ENCODE assay signal across 8 cellular contexts in the genomic region with DNA sequence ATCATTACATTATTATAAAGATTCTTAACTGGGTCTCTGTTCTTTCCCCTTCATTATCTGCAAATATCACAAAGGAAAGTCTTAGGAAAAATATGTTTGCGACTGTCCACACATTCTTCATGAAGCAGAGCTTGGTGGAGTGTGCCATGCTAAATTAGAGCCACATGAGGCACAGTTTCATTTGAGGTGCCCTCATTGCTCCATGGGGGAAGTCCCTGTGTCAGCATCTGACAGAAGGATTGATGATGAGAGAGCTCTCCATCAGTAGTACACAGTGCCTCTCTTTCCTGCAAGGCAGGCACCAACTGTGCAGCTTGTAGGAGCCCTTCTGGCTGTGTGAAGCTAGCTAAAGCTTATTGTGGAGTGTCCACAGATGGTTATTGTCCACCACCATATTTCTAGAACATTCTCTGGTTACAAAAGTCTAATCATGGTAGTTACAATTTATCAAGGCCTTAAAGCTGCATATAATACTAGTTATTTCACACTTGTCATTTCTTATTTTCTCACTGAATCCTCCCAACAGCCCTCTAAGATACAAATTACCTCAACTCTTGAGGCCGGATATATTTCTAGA.
DNase-seq lines count a peak whose midpoint lies in the region; ATAC-seq and TF ChIP-seq lines count a peak whose summit lies in the region.

No MANE protein-coding gene starts in this region.

- intact Hi-C loops in upper lobe of right lung (cut with DNase I) (no loop called here), A673 (cut with micrococcal nuclease; ENCODE audit: unreplicated experiment) (no loop called here)

- H2BK120ac ChIP-seq in mesendoderm (ENCODE audit: low read depth, low read length), result no peak overlapping the region

- TF ChIP-seq CTCF in KMS-11 (conservative IDR thresholded peaks at IDR 0.05; ENCODE audit: low read depth, low read length) (peak; percentile 30; the same call in 1 of the 2 replicates), upper lobe of right lung (IDR thresholded peaks at IDR 0.05) (no peak), A673 (conservative IDR thresholded peaks at IDR 0.05; ENCODE audit: low read depth, low read length) (no peak)

- H3K23ac ChIP-seq in mesendoderm (ENCODE audit: low read length), result no peak overlapping the region

- CTCF ChIA-PET in A673 (lab: Charles Lee), result no interaction called here

- no peak overlapping the region for H4K8ac ChIP-seq in mesendoderm (ENCODE audit: low read depth, low read length)

- H3K4me3 ChIP-seq in KMS-11 (IDR thresholded peaks at IDR 0.05; ENCODE audit: insufficient read depth, low read depth, low read length), result no peak overlapping the region
- peak overlapping the region; percentile 15 for H3K4me3 ChIP-seq in endocrine pancreas (ENCODE audit: control insufficient read depth, insufficient read depth, low read length)
- H3K4me3 ChIP-seq in upper lobe of right lung, result no peak overlapping the region
- H3K4me3 ChIP-seq in mesendoderm (ENCODE audit: low read length), result no peak overlapping the region
- no peak overlapping the region for H3K4me3 ChIP-seq in A673 (ENCODE audit: low read depth, low read length, poor library complexity, severe bottlenecking)

- ATAC-seq in GM18499 (IDR thresholded peaks at IDR 0.05; ENCODE audit: insufficient read depth, unreplicated experiment) (peak; percentile 30), GM21529 (IDR thresholded peaks at IDR 0.05; ENCODE audit: unreplicated experiment) (peak; percentile 60), upper lobe of right lung (peak; percentile 42)

- no peak overlapping the region for H3K18ac ChIP-seq in mesendoderm (ENCODE audit: low read length)

- no peak overlapping the region for H4K5ac ChIP-seq in mesendoderm (ENCODE audit: low read length)

- H3K4ac ChIP-seq in mesendoderm (ENCODE audit: low read depth, low read length), result no peak overlapping the region

- no peak overlapping the region for H2AFZ ChIP-seq in KMS-11 (ENCODE audit: low read depth)

- H3K4me1 ChIP-seq in KMS-11 (ENCODE audit: low read depth, poor library complexity, severe bottlenecking) (peaks cover 98% of the 10 kb centered on the region), endocrine pancreas (ENCODE audit: control insufficient read depth, insufficient read depth, low read length) (peaks cover 9% of the 10 kb centered on the region), upper lobe of right lung (peaks cover 49% of the 10 kb centered on the region), mesendoderm (ENCODE audit: control insufficient read depth, low read depth, low read length) (no peaks in the 10 kb centered on the region), A673 (ENCODE audit: insufficient read depth, low read length, poor library complexity, severe bottlenecking) (no peaks in the 10 kb centered on the region)

- WGBS in mesendoderm (ENCODE audit: extremely low coverage, insufficient coverage, low lambda C conversion rate), result no CpG with 5 or more reads among the region's 2 CpGs

- H3K9me3 ChIP-seq in endocrine pancreas (ENCODE audit: control insufficient read depth, low read length) (no peaks in the 10 kb centered on the region), upper lobe of right lung (no peaks in the 10 kb centered on the region), A673 (ENCODE audit: low read depth, low read length, poor library complexity, severe bottlenecking) (no peaks in the 10 kb centered on the region)

- POLR2A ChIA-PET in A673 (lab: Charles Lee; ENCODE audit: low non-redundant PET), result no interaction called here

- H3K36me3 ChIP-seq in KMS-11 (ENCODE audit: insufficient read depth), result no peaks in the 10 kb centered on the region
- no peaks in the 10 kb centered on the region for H3K36me3 ChIP-seq in endocrine pancreas (ENCODE audit: control insufficient read depth, insufficient read depth, low read length)
- peaks cover 11% of the 10 kb centered on the region for H3K36me3 ChIP-seq in upper lobe of right lung
- H3K36me3 ChIP-seq in mesendoderm (ENCODE audit: control insufficient read depth, insufficient read depth, low read length), result no peaks in the 10 kb centered on the region
- no peaks in the 10 kb centered on the region for H3K36me3 ChIP-seq in A673 (ENCODE audit: insufficient read depth, low read length, poor library complexity, severe bottlenecking)

- H3K27me3 ChIP-seq in KMS-11 (ENCODE audit: insufficient read depth, low read depth) (no peaks in the 10 kb centered on the region), endocrine pancreas (ENCODE audit: control insufficient read depth, insufficient read depth, low read length) (no peaks in the 10 kb centered on the region), upper lobe of right lung (no peaks in the 10 kb centered on the region), mesendoderm (ENCODE audit: insufficient read depth, low read length, poor library complexity) (no peaks in the 10 kb centered on the region), A673 (replicated peaks; ENCODE audit: insufficient read depth, low read depth, low read length, poor library complexity) (no peaks in the 10 kb centered on the region)

- H3K27ac ChIP-seq in KMS-11 (peak overlapping the region; percentile 87), upper lobe of right lung (no peak overlapping the region), mesendoderm (ENCODE audit: low read depth, low read length) (no peak overlapping the region), A673 (ENCODE audit: low read depth, low read length, poor library complexity, severe bottlenecking) (no peak overlapping the region)

- no peak overlapping the region for H3K56ac ChIP-seq in mesendoderm (ENCODE audit: low read length)

- H3K9ac ChIP-seq in KMS-11, result peak overlapping the region; percentile 52; the same call in 1 of the 2 replicates
- H3K9ac ChIP-seq in endocrine pancreas (ENCODE audit: control insufficient read depth, insufficient read depth, low read length), result no peak overlapping the region
- H3K9ac ChIP-seq in mesendoderm (ENCODE audit: low read length), result no peak overlapping the region

- no peak overlapping the region for H2BK15ac ChIP-seq in mesendoderm (replicated peaks; ENCODE audit: low read depth)

- peak overlapping the region; percentile 91 for H3K4me2 ChIP-seq in KMS-11
- no peak overlapping the region for H3K4me2 ChIP-seq in mesendoderm (ENCODE audit: low read length)

- DNase-seq in upper lobe of right lung (no peak), mesendoderm (no peak), HT-29 (ENCODE audit: low spot score) (no peak), A673 (ENCODE audit: low spot score) (no peak)

- no TSS peak for BruUV-seq in A673 (replicated peaks; lab: Mats Ljungman, UMichigan)

- no peak overlapping the region for H2AK5ac ChIP-seq in mesendoderm (ENCODE audit: low read length)

- no peaks in the 10 kb centered on the region for H4K20me1 ChIP-seq in KMS-11 (ENCODE audit: insufficient read depth)

- no peak overlapping the region for H2BK5ac ChIP-seq in mesendoderm (ENCODE audit: low read length)

- H3K79me2 ChIP-seq in KMS-11 (ENCODE audit: insufficient read depth, low read depth) (peaks cover 90% of the 10 kb centered on the region), mesendoderm (ENCODE audit: control insufficient read depth, insufficient read depth, low read length) (no peaks in the 10 kb centered on the region)

- H3K79me1 ChIP-seq in mesendoderm (ENCODE audit: low read length), result peaks cover 2% of the 10 kb centered on the region
